ENCODE assay signal across 12 cellular contexts in genomic region chr13:21043898-21044297, GRCh38. TPM values are rescaled to one million over a fixed set of nuclear protein-coding genes. Genes with fewer than 3 reads are reported as not detected.
DNase-seq lines count a peak whose midpoint lies in the region; ATAC-seq and TF ChIP-seq lines count a peak whose summit lies in the region.
"Had no signal": no experiment of that assay in that cellular context is flagged by ENCODE, and none has a peak within 500 bp of the region (broad histone marks: within the 10 kb centered on the region; RNA-seq: fewer than 3 reads in every experiment).

No MANE protein-coding gene starts in this region.

- H3K4me3 Mint-ChIP-seq in endodermal cell (no peak overlapping the region), mesothelial cell of epicardium (no peak overlapping the region)

- H3K27ac Mint-ChIP-seq in endodermal cell (no peak overlapping the region), mesothelial cell of epicardium (peak overlapping the region; percentile 74)

- DNase-seq in HEK293T (ENCODE audit: extremely low spot score) (peak; percentile 32), endodermal cell (no peak), mesothelial cell of epicardium (ENCODE audit: low spot score in 2 of 2, unreplicated experiment in 2 of 2) (no peak), thoracic aorta (ENCODE audit: low spot score) (no peak), NCI-H2171 (lab: John Stamatoyannopoulos, UW) (no peak)
- no peak for DNase-seq in activated effector memory CD4-positive, alpha-beta T cell treated with anti-CD3 and anti-CD28 coated beads, Interleukin-2, amount 50 U/mL, for 16 hours
- DNase-seq: aorta, NCI-H187, retina, T-helper 9 cell had no signal

- no peak overlapping the region for H3K9ac ChIP-seq in endodermal cell (ENCODE audit: extremely low read depth, low read length, poor library complexity, severe bottlenecking)

- H3K36me3 ChIP-seq in endodermal cell (ENCODE audit: control insufficient read depth, insufficient read depth, low read length) (peaks cover 80% of the 10 kb centered on the region), thoracic aorta (no peaks in the 10 kb centered on the region)

- no peak for ATAC-seq in thoracic aorta (ENCODE audit: insufficient number of reproducible peaks, low FRiP score, low read depth)
- no peak for ATAC-seq in HG03108 (IDR thresholded peaks at IDR 0.05; ENCODE audit: unreplicated experiment)
- no peak for ATAC-seq in activated CD4-positive, CD25-positive, alpha-beta regulatory T cell treated with anti-CD3 and anti-CD28 coated beads, Interleukin-2, amount 50 U/mL, for 24 hours

- H3K9me3 ChIP-seq in endodermal cell (ENCODE audit: control insufficient read depth, low read length): no peaks in the 10 kb centered on the region
- no peaks in the 10 kb centered on the region for H3K9me3 ChIP-seq in thoracic aorta

- H3K4me1 Mint-ChIP-seq in endodermal cell: peaks cover 18% of the 10 kb centered on the region
- peaks cover 40% of the 10 kb centered on the region for H3K4me1 Mint-ChIP-seq in mesothelial cell of epicardium

- H3K27me3 ChIP-seq in endodermal cell (ENCODE audit: control insufficient read depth, insufficient read depth, low read length, poor library complexity, severe bottlenecking) (no peaks in the 10 kb centered on the region), thoracic aorta (replicated peaks; ENCODE audit: insufficient read depth) (no peaks in the 10 kb centered on the region)

- H3K4me3 ChIP-seq in endodermal cell (ENCODE audit: low read length) (peak overlapping the region; percentile 26), thoracic aorta (peak overlapping the region; percentile 2)

- CTCF ChIA-PET in HEK293T (lab: Yijun Ruan, JAX): no interaction called here

- no peak for TF ChIP-seq CTCF in endodermal cell (conservative IDR thresholded peaks at IDR 0.05)
- TF ChIP-seq CTCF in mesothelial cell of epicardium (IDR thresholded peaks at IDR 0.05; ENCODE audit: unreplicated experiment): no peak
- TF ChIP-seq CTCF in thoracic aorta (IDR thresholded peaks at IDR 0.05): no peak

- peaks cover 49% of the 10 kb centered on the region for H3K36me3 Mint-ChIP-seq in endodermal cell (ENCODE audit: low read depth)
- peaks cover 19% of the 10 kb centered on the region for H3K36me3 Mint-ChIP-seq in mesothelial cell of epicardium

- peaks cover 7% of the 10 kb centered on the region for H3K4me1 ChIP-seq in endodermal cell (ENCODE audit: control insufficient read depth, insufficient read depth, low read length)
- peaks cover 34 to 80% of the 10 kb centered on the region in 2 donors for H3K4me1 ChIP-seq in thoracic aorta (ENCODE audit: control insufficient read depth in 1 of 2, low read depth in 2 of 2)

- no peaks in the 10 kb centered on the region for H3K9me3 Mint-ChIP-seq in endodermal cell
- no peaks in the 10 kb centered on the region for H3K9me3 Mint-ChIP-seq in mesothelial cell of epicardium

- WGBS in endodermal cell (ENCODE audit: insufficient coverage in 1 of 2, insufficient read length in 1 of 2), 2 experiments: 84 to 100% methylated on average over 2 of the region's 2 CpGs

- no peak overlapping the region for H3K27ac ChIP-seq in endodermal cell (ENCODE audit: low read depth, low read length)
- peak overlapping the region in 1 of 2 donors; percentile 11 for H3K27ac ChIP-seq in thoracic aorta

- H3K27me3 Mint-ChIP-seq in endodermal cell (ENCODE audit: insufficient read depth): no peaks in the 10 kb centered on the region
- H3K27me3 Mint-ChIP-seq in mesothelial cell of epicardium (ENCODE audit: low read depth): no peaks in the 10 kb centered on the region

- POLR2A ChIA-PET in HEK293T (lab: Yijun Ruan, JAX): interaction anchor here (1.1 to 1.8 kb wide), 2 partner anchors 17 to 133 kb away, joined by 5 to 7 read pairs; partner anchors contain the start of genes LATS2, MRPL57 and SKA3

TF ChIP-seq in HEK293T, 16 proteins besides CTCF, POLR2A, EP300 and RAD21:
- TF ChIP-seq ZNF384 (IDR thresholded peaks at IDR 0.05) (no peak), PKNOX1 (IDR thresholded peaks at IDR 0.05) (peak; percentile 57), FOXM1 (IDR thresholded peaks at IDR 0.05; ENCODE audit: borderline replicate concordance) (no peak), ARNT (IDR thresholded peaks at IDR 0.05) (peak; percentile 52; the same call in 1 of the 2 replicates), ELF4 (IDR thresholded peaks at IDR 0.05) (no peak), BHLHE40 (IDR thresholded peaks at IDR 0.05; ENCODE audit: borderline replicate concordance) (no peak), HDGF (IDR thresholded peaks at IDR 0.05; ENCODE audit: borderline replicate concordance) (no peak), CTBP1 (IDR thresholded peaks at IDR 0.05; ENCODE audit: borderline replicate concordance) (0 out of 2 replicates have a peak, but pooled peaks have one; percentile 43), FOXK2 (IDR thresholded peaks at IDR 0.05) (no peak), L3MBTL2 (conservative IDR thresholded peaks at IDR 0.05) (no peak), SP1 (IDR thresholded peaks at IDR 0.05) (no peak), NFRKB (IDR thresholded peaks at IDR 0.05) (no peak), SUZ12 (IDR thresholded peaks at IDR 0.05) (no peak)
TF ChIP-seq in HEK293T: peak in this region for 3.

RNA-seq across cellular contexts. Expression of gene LATS2, which starts 17.5 kb away (rescaled TPM):
- 10 to 100 TPM; 26.2 to 35.4 TPM for total RNA-seq in endodermal cell
- 15.3 TPM for polyA plus RNA-seq in endodermal cell (2013, experiment 1 of 2)
- 15.9 TPM for polyA plus RNA-seq in endodermal cell (2013, experiment 2 of 2)
- total RNA-seq in mesothelial cell of epicardium: 28.8 to 31.6 TPM (median 30.2 TPM) in 3 replicates
- total RNA-seq in thoracic aorta: 10 to 100 TPM; 40.1 to 59.2 TPM
